Comparison of ENCODE assay signal across 19 cellular contexts in the genomic region with DNA sequence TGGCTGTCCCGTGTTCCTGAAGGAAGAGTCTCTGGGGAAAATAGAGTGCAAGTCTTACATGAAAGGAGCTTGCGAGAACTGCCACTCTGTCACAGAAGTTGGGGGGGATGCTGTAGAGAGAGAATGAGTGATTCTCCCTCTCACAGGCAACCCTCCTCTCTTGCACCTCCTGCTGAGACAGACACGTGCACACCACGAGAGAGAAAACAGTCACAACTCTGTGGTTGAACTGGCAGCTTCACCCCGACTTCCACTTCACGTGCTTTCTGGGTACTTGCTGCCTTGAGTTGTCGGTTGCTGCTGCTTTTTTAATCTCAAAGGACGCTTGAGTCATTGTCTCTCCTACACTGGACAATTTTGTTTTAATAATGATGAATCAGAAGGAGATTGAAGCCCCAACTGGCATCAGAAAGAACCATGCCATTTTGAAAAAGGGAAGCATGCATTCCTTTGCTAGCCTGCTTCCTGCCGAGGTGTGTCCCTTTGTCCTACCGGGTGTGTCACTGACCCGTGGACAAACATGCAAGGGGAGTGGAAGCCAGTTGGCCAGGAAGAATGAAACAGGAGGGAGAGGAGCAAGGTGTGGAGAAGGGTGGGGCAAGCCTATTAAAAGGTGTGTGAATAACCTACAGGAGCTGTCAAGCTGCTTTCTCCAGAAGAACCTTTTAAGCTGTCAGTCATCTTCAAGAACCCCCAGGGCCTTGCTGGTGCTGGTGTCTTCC.
A peak's percentile ranks its signal among the peaks of the same experiment; 100 is the strongest.
DNase-seq lines count a peak whose midpoint lies in the region; ATAC-seq, FAIRE-seq and TF ChIP-seq lines count a peak whose summit lies in the region.
"Had no signal": no experiment of that assay in that cellular context is flagged by ENCODE, and none has a peak within 500 bp of the region (broad histone marks: within the 10 kb centered on the region; RNA-seq: fewer than 3 reads in every experiment).

No MANE protein-coding gene starts in this region.

- POLR2A ChIA-PET in GM12878 (lab: Charles Lee) = no interaction called here

- RAD21 ChIA-PET in GM12878 (lab: Charles Lee; ENCODE audit: unreplicated experiment) = no interaction called here

- H3K27ac ChIP-seq in GM12878 (ENCODE audit: control insufficient read depth, insufficient read depth) = no peak overlapping the region
- no peak overlapping the region for H3K27ac ChIP-seq in endodermal cell (ENCODE audit: low read depth, low read length)
- H3K27ac ChIP-seq: body of pancreas, gastrocnemius medialis, pancreas, SK-N-MC had no signal

- DNase-seq in Calu3 = peak; percentile 44
- DNase-seq in MV-4-11 (lab: John Stamatoyannopoulos, UW) = peak; percentile 80
- no peak for DNase-seq in GM12878 (ENCODE audit: low read depth, low spot score)
- DNase-seq in mucosa of gallbladder (ENCODE audit: low spot score) = peak; percentile 58
- no peak for DNase-seq in activated CD8-positive, alpha-beta memory T cell treated with anti-CD3 and anti-CD28 coated beads, Interleukin-2, amount 10 ng/mL, durations not matched to agents 7 days and 5 days
- DNase-seq in HAP-1 (ENCODE audit: low spot score in 2 of 2) = no peak
- no peak for DNase-seq in endodermal cell
- DNase-seq: activated naive CD4-positive, alpha-beta T cell; body of pancreas; DMS79; effector memory CD4-positive, alpha-beta T cell; gastrocnemius medialis; midbrain; pancreas; stimulated activated naive CD8-positive, alpha-beta T cell treated with anti-CD3 and anti-CD28 coated beads, Interleukin-15, amount 100 ng/mL, for 72 hours had no signal

- TF ChIP-seq RAD21 in GM12878 (IDR thresholded peaks at IDR 0.05; ENCODE audit: insufficient read depth, low read depth, low read length) = no peak

- peaks cover 12% of the 10 kb centered on the region for H3K27me3 Mint-ChIP-seq in Calu3 (ENCODE audit: unreplicated experiment)
- H3K27me3 Mint-ChIP-seq in activated CD8-positive, alpha-beta memory T cell treated with anti-CD3 and anti-CD28 coated beads, Interleukin-2, amount 10 ng/mL, durations not matched to agents 7 days and 5 days = peaks cover 6% of the 10 kb centered on the region
- peaks cover 99% of the 10 kb centered on the region for H3K27me3 Mint-ChIP-seq in endodermal cell (ENCODE audit: insufficient read depth)

- no peak overlapping the region for H3K4me3 ChIP-seq in GM12878
- H3K4me3 ChIP-seq in HAP-1 = no peak overlapping the region
- H3K4me3 ChIP-seq in endodermal cell (ENCODE audit: low read length) = no peak overlapping the region
- H3K4me3 ChIP-seq: body of pancreas, gastrocnemius medialis, GM23338, pancreas, SK-N-MC had no signal

- H3K27me3 ChIP-seq in GM12878 (replicated peaks in 1 of 2; ENCODE audit: control insufficient read depth in 2 of 2, insufficient read depth in 2 of 2, low read length in 1 of 2) = no peaks in the 10 kb centered on the region
- no peaks in the 10 kb centered on the region for H3K27me3 ChIP-seq in HAP-1 (ENCODE audit: low read depth)
- peaks cover 100% of the 10 kb centered on the region for H3K27me3 ChIP-seq in endodermal cell (ENCODE audit: control insufficient read depth, insufficient read depth, low read length, poor library complexity, severe bottlenecking)
- H3K27me3 ChIP-seq: body of pancreas, gastrocnemius medialis, pancreas had no signal

- H3K9ac ChIP-seq in GM12878 (ENCODE audit: control insufficient read depth, insufficient read depth, low read length) (no peak overlapping the region), endodermal cell (ENCODE audit: extremely low read depth, low read length, poor library complexity, severe bottlenecking) (no peak overlapping the region)

- SMC1A ChIA-PET in GM12878 (lab: Charles Lee; ENCODE audit: uncharacterized antibody, unreplicated experiment) = interaction anchor here (1.3 to 1.4 kb wide), 2 partner anchors 12 to 159 kb away, joined by 3 read pairs; no protein-coding TSS in a partner anchor

- WGBS in GM12878 (ENCODE audit: insufficient coverage, insufficient replicate concordance, low lambda C conversion rate, missing lambda C conversion rate) = 36% methylated on average over 11 of the region's 11 CpGs
- WGBS in endodermal cell (ENCODE audit: insufficient coverage in 1 of 2, insufficient read length in 1 of 2), 2 experiments = 69 to 84% methylated on average over 7 to 11 of the region's 11 CpGs

- no peak; the same call in 2 of the 3 replicates for ATAC-seq in GM12878
- no peak for ATAC-seq in HG03025 (IDR thresholded peaks at IDR 0.05; ENCODE audit: low FRiP score, unreplicated experiment)
- no peak for ATAC-seq in activated CD8-positive, alpha-beta memory T cell treated with anti-CD3 and anti-CD28 coated beads, Interleukin-2, amount 10 ng/mL, durations not matched to agents 7 days and 5 days
- ATAC-seq: body of pancreas, gastrocnemius medialis had no signal

- TF ChIP-seq CTCF in Calu3 (IDR thresholded peaks at IDR 0.05; ENCODE audit: unreplicated experiment) (no peak), GM12878 (IDR thresholded peaks at IDR 0.05 in 2 of 3, conservative IDR thresholded peaks at IDR 0.05 in 1 of 3; ENCODE audit: control insufficient read depth in 2 of 3, extremely low read depth in 1 of 3, insufficient read depth in 1 of 3, low read depth in 3 of 3, low read length in 3 of 3) (no peak), endodermal cell (conservative IDR thresholded peaks at IDR 0.05) (no peak)

- H3K9me3 ChIP-seq in GM12878 (replicated peaks; ENCODE audit: control insufficient read depth, insufficient read depth, low read length) (no peaks in the 10 kb centered on the region; the same call in 2 of the 3 replicates), HAP-1 (no peaks in the 10 kb centered on the region), endodermal cell (ENCODE audit: control insufficient read depth, low read length) (no peaks in the 10 kb centered on the region)
- H3K9me3 ChIP-seq: body of pancreas, gastrocnemius medialis, pancreas had no signal

- H3K27ac Mint-ChIP-seq in Calu3 (ENCODE audit: unreplicated experiment) (no peak overlapping the region), endodermal cell (no peak overlapping the region)
- H3K27ac Mint-ChIP-seq in activated CD8-positive, alpha-beta memory T cell treated with anti-CD3 and anti-CD28 coated beads, Interleukin-2, amount 10 ng/mL, durations not matched to agents 7 days and 5 days = no peak overlapping the region
- H3K27ac Mint-ChIP-seq: GM23338; stimulated activated naive CD8-positive, alpha-beta T cell treated with anti-CD3 and anti-CD28 coated beads, Interleukin-15, amount 100 ng/mL, for 72 hours had no signal

- H3K4me1 ChIP-seq in GM12878 (ENCODE audit: control insufficient read depth, insufficient read depth, low read length) = no peaks in the 10 kb centered on the region; the same call in 1 of the 2 replicates
- H3K4me1 ChIP-seq in HAP-1 = no peaks in the 10 kb centered on the region
- no peaks in the 10 kb centered on the region for H3K4me1 ChIP-seq in endodermal cell (ENCODE audit: control insufficient read depth, insufficient read depth, low read length)
- H3K4me1 ChIP-seq: body of pancreas, pancreas had no signal

- H3K36me3 Mint-ChIP-seq in Calu3 (ENCODE audit: insufficient read depth, unreplicated experiment) (no peaks in the 10 kb centered on the region), endodermal cell (ENCODE audit: low read depth) (no peaks in the 10 kb centered on the region)
- H3K36me3 Mint-ChIP-seq in activated CD8-positive, alpha-beta memory T cell treated with anti-CD3 and anti-CD28 coated beads, Interleukin-2, amount 10 ng/mL, durations not matched to agents 7 days and 5 days = no peaks in the 10 kb centered on the region

- H3K4me3 Mint-ChIP-seq in Calu3 (ENCODE audit: low read depth, unreplicated experiment) (no peak overlapping the region), endodermal cell (no peak overlapping the region)
- H3K4me3 Mint-ChIP-seq in activated CD8-positive, alpha-beta memory T cell treated with anti-CD3 and anti-CD28 coated beads, Interleukin-2, amount 10 ng/mL, durations not matched to agents 7 days and 5 days = no peak overlapping the region
- H3K4me3 Mint-ChIP-seq: GM23338; stimulated activated naive CD8-positive, alpha-beta T cell treated with anti-CD3 and anti-CD28 coated beads, Interleukin-15, amount 100 ng/mL, for 72 hours had no signal

- no peak overlapping the region for H2AFZ ChIP-seq in GM12878 (ENCODE audit: control insufficient read depth, low read depth, low read length)
- H2AFZ ChIP-seq: GM23338 had no signal

- H3K36me3 ChIP-seq in GM12878 (ENCODE audit: control insufficient read depth in 2 of 2, insufficient read depth in 2 of 2, low read length in 1 of 2) (peaks cover 0 to 7% of the 10 kb centered on the region in 2 experiments; a peak in 3 of 4 replicates), HAP-1 (replicated peaks) (no peaks in the 10 kb centered on the region), endodermal cell (ENCODE audit: control insufficient read depth, insufficient read depth, low read length) (peaks cover 10% of the 10 kb centered on the region)
- H3K36me3 ChIP-seq: gastrocnemius medialis, pancreas had no signal

- no peak for FAIRE-seq in GM12878 (lab: Jason Lieb, UNC)
- FAIRE-seq: islet of Langerhans, pancreas had no signal

- in situ Hi-C loops in GM12878 (cut with MboI) (no loop called here), HAP-1 (cut with MboI; ENCODE audit: low sequenced_read_pairs) (no loop called here)

- H3K4me1 Mint-ChIP-seq in Calu3 (ENCODE audit: low read depth, unreplicated experiment) (peaks cover 9% of the 10 kb centered on the region), endodermal cell (no peaks in the 10 kb centered on the region)
- H3K4me1 Mint-ChIP-seq in activated CD8-positive, alpha-beta memory T cell treated with anti-CD3 and anti-CD28 coated beads, Interleukin-2, amount 10 ng/mL, durations not matched to agents 7 days and 5 days = no peaks in the 10 kb centered on the region
- H3K4me1 Mint-ChIP-seq: stimulated activated naive CD8-positive, alpha-beta T cell treated with anti-CD3 and anti-CD28 coated beads, Interleukin-15, amount 100 ng/mL, for 72 hours had no signal

- no peak for TF ChIP-seq EP300 in GM12878 (IDR thresholded peaks at IDR 0.05; ENCODE audit: borderline replicate concordance in 1 of 2, control insufficient read depth in 1 of 2, low read depth in 2 of 2, low read length in 2 of 2)

- no peak for TF ChIP-seq POLR2A in GM12878 (IDR thresholded peaks at IDR 0.05; ENCODE audit: low read depth, low read length)

- no peaks in the 10 kb centered on the region for H3K79me2 ChIP-seq in GM12878 (ENCODE audit: control insufficient read depth, insufficient read depth, low read length)

- CTCF ChIA-PET in Calu3 (lab: Charles Lee) (interaction anchor here (1.5 kb wide), 1 partner anchor 15 kb away, joined by 4 read pairs; no protein-coding TSS in a partner anchor), GM12878 (lab: Yijun Ruan, JAX) (no interaction called here)
- CTCF ChIA-PET in activated CD8-positive, alpha-beta memory T cell treated with anti-CD3 and anti-CD28 coated beads, Interleukin-2, amount 10 ng/mL, durations not matched to agents 7 days and 5 days (lab: Charles Lee) = no interaction called here

- H3K4me2 ChIP-seq in GM12878 (ENCODE audit: control insufficient read depth, insufficient read depth) = no peak overlapping the region
- H3K4me2 ChIP-seq: GM23338 had no signal

- BruUV-seq in Calu3 (replicated peaks; lab: Mats Ljungman, UMichigan) (no TSS peak), GM12878 (replicated peaks; lab: Mats Ljungman, UMichigan) (no TSS peak)

- intact Hi-C loops in Calu3 (cut with micrococcal nuclease; ENCODE audit: unreplicated experiment) = no loop called here
- intact Hi-C loops in GM12878 (cut with micrococcal nuclease; ENCODE audit: unreplicated experiment) = no loop called here

- no peaks in the 10 kb centered on the region for H4K20me1 ChIP-seq in GM12878 (ENCODE audit: control insufficient read depth, insufficient read depth)

- H3K9me3 Mint-ChIP-seq in Calu3 (ENCODE audit: low read depth, unreplicated experiment) (peaks cover 5% of the 10 kb centered on the region), endodermal cell (no peaks in the 10 kb centered on the region)
- H3K9me3 Mint-ChIP-seq in activated CD8-positive, alpha-beta memory T cell treated with anti-CD3 and anti-CD28 coated beads, Interleukin-2, amount 10 ng/mL, durations not matched to agents 7 days and 5 days (ENCODE audit: low read depth) = no peaks in the 10 kb centered on the region
- H3K9me3 Mint-ChIP-seq: GM23338; stimulated activated naive CD8-positive, alpha-beta T cell treated with anti-CD3 and anti-CD28 coated beads, Interleukin-15, amount 100 ng/mL, for 72 hours had no signal

Comparison
In these comparisons a context has a peak if more than half of its experiments do, and no peak if none do; other contexts are left out.
1. DNase-seq: peak in Calu3 (single experiment), MV-4-11 (single experiment) and mucosa of gallbladder (single experiment); none in GM12878 (single experiment), activated CD8-positive, alpha-beta memory T cell treated with anti-CD3 and anti-CD28 coated beads, Interleukin-2, amount 10 ng/mL, durations not matched to agents 7 days and 5 days (single experiment), HAP-1 (0 of 2) and endodermal cell (single experiment).